Comparison of ENCODE assay signal across 24 cellular contexts in genomic region chr19:41879080-41879479, GRCh38. TPM values are rescaled to one million over a fixed set of nuclear protein-coding genes. Genes with fewer than 3 reads are reported as not detected.
DNase-seq lines count a peak whose midpoint lies in the region; ATAC-seq and TF ChIP-seq lines count a peak whose summit lies in the region.
"Had no signal": no experiment of that assay in that cellular context is flagged by ENCODE, and none has a peak within 500 bp of the region (broad histone marks: within the 10 kb centered on the region; RNA-seq: fewer than 3 reads in every experiment).

No MANE protein-coding gene starts in this region.

- no peak for DNase-seq in activated B cell treated with CpG ODN at 0.5 μM for 24 hours
- DNase-seq in naive thymus-derived CD4-positive, alpha-beta T cell, result no peak
- no peak for DNase-seq in esophagus muscularis mucosa (ENCODE audit: extremely low spot score)
- DNase-seq in COR-L47 (lab: John Stamatoyannopoulos, UW), result no peak
- DNase-seq in Calu3, result no peak
- DNase-seq: activated CD8-positive, alpha-beta memory T cell treated with anti-CD3 and anti-CD28 coated beads, Interleukin-2, amount 10 ng/mL, durations not matched to agents 7 days and 5 days; anterior cingulate cortex; central memory CD4-positive, alpha-beta T cell; esophagus squamous epithelium; MG63; midbrain; NCI-H1694; NCI-H748 treated with DMSO at 0.1 percent for 48 hours; PC-3; small intestine; stimulated activated CD4-positive, alpha-beta T cell treated with anti-CD3 and anti-CD28 coated beads, Interleukin-4, amount 100 ng/mL, for 1 hour had no signal

- peaks cover 17% of the 10 kb centered on the region; the same call in 1 of the 2 replicates for H4K20me1 ChIP-seq in BLaER1

- H3K27me3 Mint-ChIP-seq in activated B cell treated with CpG ODN at 0.5 μM for 24 hours (no peaks in the 10 kb centered on the region), Calu3 (ENCODE audit: unreplicated experiment) (peaks cover 16% of the 10 kb centered on the region)
- no peaks in the 10 kb centered on the region for H3K27me3 Mint-ChIP-seq in naive thymus-derived CD4-positive, alpha-beta T cell
- H3K27me3 Mint-ChIP-seq: activated CD8-positive, alpha-beta memory T cell treated with anti-CD3 and anti-CD28 coated beads, Interleukin-2, amount 10 ng/mL, durations not matched to agents 7 days and 5 days had no signal

- H3K36me3 ChIP-seq in BLaER1 (peaks cover 20% of the 10 kb centered on the region), esophagus muscularis mucosa (no peaks in the 10 kb centered on the region)
- H3K36me3 ChIP-seq in naive thymus-derived CD4-positive, alpha-beta T cell (ENCODE audit: control insufficient read depth in 2 of 3, insufficient read depth in 3 of 3, low read length in 3 of 3), result peaks cover 0 to 10% (median 0%) of the 10 kb centered on the region in 3 experiments
- H3K36me3 ChIP-seq: esophagus squamous epithelium, neural progenitor cell had no signal

- no peak for TF ChIP-seq CTCF in activated B cell treated with CpG ODN at 0.5 μM for 24 hours (IDR thresholded peaks at IDR 0.05)
- TF ChIP-seq CTCF in esophagus muscularis mucosa (IDR thresholded peaks at IDR 0.05), result no peak
- TF ChIP-seq CTCF in Calu3 (IDR thresholded peaks at IDR 0.05; ENCODE audit: unreplicated experiment), result no peak

- H3K4me2 ChIP-seq in BLaER1, result peak overlapping the region; percentile 99
- H3K4me2 ChIP-seq: neural progenitor cell had no signal

- H3K27ac ChIP-seq in BLaER1, result peak overlapping the region; percentile 97
- peak overlapping the region; percentile 86 for H3K27ac ChIP-seq in naive thymus-derived CD4-positive, alpha-beta T cell (ENCODE audit: low read depth, low read length)
- H3K27ac ChIP-seq in esophagus muscularis mucosa (replicated peaks in 1 of 4), result no peak overlapping the region
- H3K27ac ChIP-seq: esophagus squamous epithelium, neural progenitor cell had no signal

- H3K36me3 Mint-ChIP-seq in activated B cell treated with CpG ODN at 0.5 μM for 24 hours (ENCODE audit: low read depth), result peaks cover 58% of the 10 kb centered on the region
- H3K36me3 Mint-ChIP-seq in naive thymus-derived CD4-positive, alpha-beta T cell, result peaks cover 6 to 12% (median 10%) of the 10 kb centered on the region in 5 donors
- H3K36me3 Mint-ChIP-seq in Calu3 (ENCODE audit: insufficient read depth, unreplicated experiment), result peaks cover 20% of the 10 kb centered on the region
- H3K36me3 Mint-ChIP-seq: neural progenitor cell had no signal

- H3K4me1 ChIP-seq in BLaER1 (peaks cover 75% of the 10 kb centered on the region), esophagus muscularis mucosa (peaks cover 6 to 18% (median 15%) of the 10 kb centered on the region in 4 donors)
- H3K4me1 ChIP-seq in naive thymus-derived CD4-positive, alpha-beta T cell (ENCODE audit: control insufficient read depth in 2 of 2, insufficient read depth in 2 of 2, low read length in 2 of 2), result peaks cover 66 to 72% of the 10 kb centered on the region in 2 donors
- H3K4me1 ChIP-seq: neural progenitor cell had no signal

- intact Hi-C loops in activated B cell treated with CpG ODN at 0.5 μM for 24 hours (cut with micrococcal nuclease) (loop anchor here (5.0 kb wide), 2 partner anchors 198 to 1267 kb away; partner anchors contain the start of gene ZNF574), esophagus muscularis mucosa (cut with DNase I) (no loop called here), Calu3 (cut with micrococcal nuclease; ENCODE audit: unreplicated experiment) (no loop called here)
- intact Hi-C loops in naive thymus-derived CD4-positive, alpha-beta T cell (cut with micrococcal nuclease), result no loop called here

- H3K4me3 ChIP-seq in BLaER1 (peak overlapping the region; percentile 80), GM08714 (ENCODE audit: low read length) (peak overlapping the region; percentile 3; the same call in 1 of the 2 replicates), esophagus muscularis mucosa (no peak overlapping the region)
- H3K4me3 ChIP-seq in naive thymus-derived CD4-positive, alpha-beta T cell (ENCODE audit: low read length), result no peak overlapping the region
- H3K4me3 ChIP-seq: esophagus squamous epithelium, MG63, neural progenitor cell had no signal

- CTCF ChIA-PET in activated B cell treated with CpG ODN at 0.5 μM for 24 hours (lab: Charles Lee) (no interaction called here), Calu3 (lab: Charles Lee) (no interaction called here)
- CTCF ChIA-PET in naive thymus-derived CD4-positive, alpha-beta T cell (lab: Charles Lee), result no interaction called here

- TF ChIP-seq POLR2A in esophagus muscularis mucosa (IDR thresholded peaks at IDR 0.05; ENCODE audit: low read depth), result no peak

- WGBS in esophagus muscularis mucosa, result 85% methylated on average over 16 of the region's 21 CpGs

- ATAC-seq in activated B cell treated with CpG ODN at 0.5 μM for 24 hours (ENCODE audit: low read depth) (no peak), esophagus mucosa (no peak)
- ATAC-seq in naive thymus-derived CD4-positive, alpha-beta T cell, result no peak
- ATAC-seq: activated CD8-positive, alpha-beta memory T cell treated with anti-CD3 and anti-CD28 coated beads, Interleukin-2, amount 10 ng/mL, durations not matched to agents 7 days and 5 days; left lobe of liver; PC-3 had no signal

- H3K27me3 ChIP-seq in BLaER1, result no peaks in the 10 kb centered on the region
- no peaks in the 10 kb centered on the region for H3K27me3 ChIP-seq in naive thymus-derived CD4-positive, alpha-beta T cell (ENCODE audit: control insufficient read depth in 2 of 2, insufficient read depth in 2 of 2, low read length in 2 of 2)
- H3K27me3 ChIP-seq in esophagus muscularis mucosa, result no peaks in the 10 kb centered on the region
- H3K27me3 ChIP-seq: esophagus squamous epithelium, MG63 had no signal

- peak overlapping the region; percentile 96 for H3K9ac ChIP-seq in BLaER1

- POLR2A ChIA-PET in activated B cell treated with CpG ODN at 0.5 μM for 24 hours (lab: Charles Lee), result interaction anchor here (1.8 to 11.4 kb wide), 4 partner anchors 6 to 65 kb away, joined by 5 to 279 read pairs (median 224); partner anchors contain the start of genes ARHGEF1 and RPS19
- POLR2A ChIA-PET in naive thymus-derived CD4-positive, alpha-beta T cell (lab: Charles Lee), result interaction anchor here (0.5 to 11.3 kb wide), 3 partner anchors 8 to 33 kb away, joined by 3 to 565 read pairs (median 7); partner anchors contain the start of gene ARHGEF1

- no TSS peak for BruUV-seq in Calu3 (replicated peaks; lab: Mats Ljungman, UMichigan)

- H3K9me3 ChIP-seq in BLaER1, result no peaks in the 10 kb centered on the region
- no peaks in the 10 kb centered on the region for H3K9me3 ChIP-seq in naive thymus-derived CD4-positive, alpha-beta T cell (ENCODE audit: control insufficient read depth in 2 of 3, low read length in 3 of 3)
- H3K9me3 ChIP-seq in esophagus muscularis mucosa, result no peaks in the 10 kb centered on the region
- H3K9me3 ChIP-seq: esophagus squamous epithelium, MG63 had no signal

- H3K9me3 Mint-ChIP-seq in activated B cell treated with CpG ODN at 0.5 μM for 24 hours, result no peaks in the 10 kb centered on the region
- peaks cover 0 to 4% (median 0%) of the 10 kb centered on the region in 11 donors for H3K9me3 Mint-ChIP-seq in naive thymus-derived CD4-positive, alpha-beta T cell
- H3K9me3 Mint-ChIP-seq in Calu3 (ENCODE audit: low read depth, unreplicated experiment), result no peaks in the 10 kb centered on the region
- H3K9me3 Mint-ChIP-seq: neural progenitor cell; T-helper 2 cell treated with Interferon-gamma antibody and Interleukin-4, amounts not matched to agents 5 μg/mL and 100 μg/mL, for 36 hours had no signal

- H3K27ac Mint-ChIP-seq in activated B cell treated with CpG ODN at 0.5 μM for 24 hours (peak overlapping the region; percentile 98), Calu3 (ENCODE audit: unreplicated experiment) (no peak overlapping the region)
- peak overlapping the region in 8 of 9 donors; percentile 94 to 99 (median 98) for H3K27ac Mint-ChIP-seq in naive thymus-derived CD4-positive, alpha-beta T cell
- H3K27ac Mint-ChIP-seq: activated CD8-positive, alpha-beta memory T cell treated with anti-CD3 and anti-CD28 coated beads, Interleukin-2, amount 10 ng/mL, durations not matched to agents 7 days and 5 days; neural progenitor cell had no signal

- H3K4me3 Mint-ChIP-seq in activated B cell treated with CpG ODN at 0.5 μM for 24 hours, result peak overlapping the region; percentile 98
- peak overlapping the region in 3 of 10 donors; percentile 5 to 82 (median 6) for H3K4me3 Mint-ChIP-seq in naive thymus-derived CD4-positive, alpha-beta T cell
- H3K4me3 Mint-ChIP-seq in Calu3 (ENCODE audit: low read depth, unreplicated experiment), result no peak overlapping the region
- H3K4me3 Mint-ChIP-seq: activated CD8-positive, alpha-beta memory T cell treated with anti-CD3 and anti-CD28 coated beads, Interleukin-2, amount 10 ng/mL, durations not matched to agents 7 days and 5 days; neural progenitor cell; T-helper 2 cell treated with Interferon-gamma antibody and Interleukin-4, amounts not matched to agents 5 μg/mL and 100 μg/mL, for 36 hours had no signal

- H3K4me1 Mint-ChIP-seq in activated B cell treated with CpG ODN at 0.5 μM for 24 hours (peaks cover 75% of the 10 kb centered on the region), Calu3 (ENCODE audit: low read depth, unreplicated experiment) (peaks cover 11% of the 10 kb centered on the region)
- H3K4me1 Mint-ChIP-seq in naive thymus-derived CD4-positive, alpha-beta T cell, result peaks cover 32 to 77% (median 54%) of the 10 kb centered on the region in 7 donors

- TF ChIP-seq EP300 in esophagus muscularis mucosa (IDR thresholded peaks at IDR 0.05), result no peak

RNA-seq across cellular contexts. Expression of gene CD79A, which starts 2.0 kb away (rescaled TPM):
- total RNA-seq in activated B cell treated with CpG ODN at 0.5 μM for 24 hours (889 and 943 TPM in 2 replicates), esophagus muscularis mucosa (1 to 10 TPM in 1 of 4 donors, under 1 TPM in 1, not detected in 2; 0.71 to 2.2 TPM), Calu3 (2022) (0.45 and 0.59 TPM in 2 replicates), esophagus mucosa (2.6 TPM)
- total RNA-seq in naive thymus-derived CD4-positive, alpha-beta T cell, result 10 to 100 TPM in 1 of 5 experiments, 1 to 10 TPM in 4; 2.6 to 27.9 (median 2.8) TPM
- 10 to 100 TPM in 1 of 2 donors, 1 to 10 TPM in 1; 9.6 to 16.8 TPM for polyA plus RNA-seq in naive thymus-derived CD4-positive, alpha-beta T cell
- total RNA-seq: H7 had no signal

RNA-seq across cellular contexts. Expression of gene ARHGEF1, which starts 3.9 kb away (rescaled TPM):
- total RNA-seq in activated B cell treated with CpG ODN at 0.5 μM for 24 hours (351 and 418 TPM in 2 replicates), esophagus muscularis mucosa (10 to 100 TPM; 54.5 to 71.8 (median 59.7) TPM), Calu3 (2022) (122 and 163 TPM in 2 replicates), esophagus mucosa (53.9 TPM)
- 1,000 to 10,000 TPM in 4 of 5 experiments, 100 to 1,000 TPM in 1; 662 to 1,236 (median 1,141) TPM for total RNA-seq in naive thymus-derived CD4-positive, alpha-beta T cell
- polyA plus RNA-seq in naive thymus-derived CD4-positive, alpha-beta T cell, result 100 to 1,000 TPM; 184 to 367 TPM

RNA-seq across cellular contexts. Expression of gene RPS19, which starts 19.0 kb away (rescaled TPM):
- total RNA-seq in activated B cell treated with CpG ODN at 0.5 μM for 24 hours (4,196 and 4,853 TPM in 2 replicates), esophagus muscularis mucosa (1,000 to 10,000 TPM in 3 of 4 donors, 100 to 1,000 TPM in 1; 893 to 1,378 (median 1,179) TPM), Calu3 (2022) (2,051 and 2,220 TPM in 2 replicates), esophagus mucosa (2,011 TPM)
- total RNA-seq in naive thymus-derived CD4-positive, alpha-beta T cell, result 1,000 to 10,000 TPM; 2,739 to 3,712 (median 3,396) TPM
- 1,000 to 10,000 TPM; 6,645 to 7,822 TPM for polyA plus RNA-seq in naive thymus-derived CD4-positive, alpha-beta T cell

RNA-seq across cellular contexts. Expression of gene DMRTC2, which starts 34.2 kb away (rescaled TPM):
- total RNA-seq in activated B cell treated with CpG ODN at 0.5 μM for 24 hours, result not detected in 2 replicates
- total RNA-seq in naive thymus-derived CD4-positive, alpha-beta T cell, result under 1 TPM in 1 of 5 experiments, not detected in 4; 0.12 TPM
- polyA plus RNA-seq in naive thymus-derived CD4-positive, alpha-beta T cell, result not detected
- not detected for total RNA-seq in esophagus muscularis mucosa
- not detected in 2 replicates for total RNA-seq in Calu3 (2022)
- total RNA-seq in esophagus mucosa, result not detected
- total RNA-seq: activated CD8-positive, alpha-beta memory T cell treated with anti-CD3 and anti-CD28 coated beads, Interleukin-2, amount 10 ng/mL, durations not matched to agents 7 days and 5 days; esophagus squamous epithelium; G401; H7; left lobe of liver; PC-3 had no signal
- polyA plus RNA-seq: small intestine had no signal

RNA-seq across cellular contexts. Expression of gene LYPD4, which starts 34.6 kb away (rescaled TPM):
- total RNA-seq in activated B cell treated with CpG ODN at 0.5 μM for 24 hours (not detected in 2 replicates), esophagus muscularis mucosa (not detected), Calu3 (2022) (not detected in 2 replicates), esophagus mucosa (not detected)
- total RNA-seq in naive thymus-derived CD4-positive, alpha-beta T cell, result not detected
- polyA plus RNA-seq in naive thymus-derived CD4-positive, alpha-beta T cell, result not detected
- total RNA-seq: activated CD8-positive, alpha-beta memory T cell treated with anti-CD3 and anti-CD28 coated beads, Interleukin-2, amount 10 ng/mL, durations not matched to agents 7 days and 5 days; esophagus squamous epithelium; G401; H7; left lobe of liver; PC-3 had no signal
- polyA plus RNA-seq: small intestine had no signal

Comparison
In these comparisons a context has a peak if more than half of its experiments do, and no peak if none do; other contexts are left out.
1. H3K27ac ChIP-seq: peak in BLaER1 (single experiment) and naive thymus-derived CD4-positive, alpha-beta T cell (single experiment); none in esophagus muscularis mucosa (0 of 4).
2. H3K4me3 ChIP-seq: peak in BLaER1 (single experiment) and GM08714 (single experiment); none in naive thymus-derived CD4-positive, alpha-beta T cell (single experiment) and esophagus muscularis mucosa (0 of 4).
3. RNA of gene CD79A, which starts 2.0 kb away (total RNA-seq): 889 to 943 TPM in activated B cell treated with CpG ODN at 0.5 μM for 24 hours; 2.6 to 27.9 TPM in naive thymus-derived CD4-positive, alpha-beta T cell, 2.6 TPM in esophagus mucosa (single experiment), 0.71 to 2.2 TPM in esophagus muscularis mucosa and 0.45 to 0.59 TPM in Calu3; every median in the first group is over 10 times any median in the second.